In genomic region chr11:115197031-115197430, GRCh38 we compare ENCODE assay signal across 18 cellular contexts.
DNase-seq lines count a peak whose midpoint lies in the region; ATAC-seq and TF ChIP-seq lines count a peak whose summit lies in the region.
"Had no signal": no experiment of that assay in that cellular context is flagged by ENCODE, and none has a peak within 500 bp of the region (broad histone marks: within the 10 kb centered on the region; RNA-seq: fewer than 3 reads in every experiment).

No MANE protein-coding gene starts in this region.

- TF ChIP-seq CTCF in chondrocyte (IDR thresholded peaks at IDR 0.05) = no peak
- no peak for TF ChIP-seq CTCF in mesothelial cell of epicardium (IDR thresholded peaks at IDR 0.05; ENCODE audit: unreplicated experiment)
- TF ChIP-seq CTCF in thyroid gland (IDR thresholded peaks at IDR 0.05) = no peak

- TF ChIP-seq POLR2A in thyroid gland (IDR thresholded peaks at IDR 0.05) = no peak

- H3K4me3 Mint-ChIP-seq in chondrocyte (ENCODE audit: unreplicated experiment) (no peak overlapping the region), mesothelial cell of epicardium (no peak overlapping the region)
- no peak overlapping the region for H3K4me3 Mint-ChIP-seq in activated CD4-positive, alpha-beta T cell treated with anti-CD3 and anti-CD28 coated beads, Interleukin-2, amount 10 ng/mL, durations not matched to agents 7 days and 5 days

- CTCF ChIA-PET in activated CD4-positive, alpha-beta T cell treated with anti-CD3 and anti-CD28 coated beads, Interleukin-2, amount 10 ng/mL, durations not matched to agents 7 days and 5 days (lab: Charles Lee) = no interaction called here

- H3K27ac ChIP-seq in thyroid gland = peak overlapping the region; percentile 42 to 90 (median 87)
- H3K27ac ChIP-seq: PC-9, SJSA1 had no signal

- H3K27ac Mint-ChIP-seq in chondrocyte (ENCODE audit: unreplicated experiment) (peak overlapping the region; percentile 88), mesothelial cell of epicardium (peak overlapping the region; percentile 88)
- H3K27ac Mint-ChIP-seq in activated CD4-positive, alpha-beta T cell treated with anti-CD3 and anti-CD28 coated beads, Interleukin-2, amount 10 ng/mL, durations not matched to agents 7 days and 5 days = no peak overlapping the region

- intact Hi-C loops in thyroid gland (cut with DNase I) = no loop called here

- H3K27me3 Mint-ChIP-seq in chondrocyte (ENCODE audit: low read depth) = no peaks in the 10 kb centered on the region
- H3K27me3 Mint-ChIP-seq in mesothelial cell of epicardium (ENCODE audit: low read depth) = no peaks in the 10 kb centered on the region
- H3K27me3 Mint-ChIP-seq in activated CD4-positive, alpha-beta T cell treated with anti-CD3 and anti-CD28 coated beads, Interleukin-2, amount 10 ng/mL, durations not matched to agents 7 days and 5 days = peaks cover 6% of the 10 kb centered on the region

- POLR2A ChIA-PET in activated CD4-positive, alpha-beta T cell treated with anti-CD3 and anti-CD28 coated beads, Interleukin-2, amount 10 ng/mL, durations not matched to agents 7 days and 5 days (lab: Charles Lee) = no interaction called here

- no peaks in the 10 kb centered on the region for H3K27me3 ChIP-seq in thyroid gland
- H3K27me3 ChIP-seq: SJSA1 had no signal

- H3K4me1 ChIP-seq in thyroid gland = peaks cover 15 to 45% of the 10 kb centered on the region in 2 donors

- peaks cover 62% of the 10 kb centered on the region for H3K4me1 Mint-ChIP-seq in chondrocyte (ENCODE audit: low read depth)
- peaks cover 61% of the 10 kb centered on the region for H3K4me1 Mint-ChIP-seq in mesothelial cell of epicardium
- H3K4me1 Mint-ChIP-seq in activated CD4-positive, alpha-beta T cell treated with anti-CD3 and anti-CD28 coated beads, Interleukin-2, amount 10 ng/mL, durations not matched to agents 7 days and 5 days = no peaks in the 10 kb centered on the region

- H3K36me3 ChIP-seq in thyroid gland = no peaks in the 10 kb centered on the region
- H3K36me3 ChIP-seq: SJSA1 had no signal

- no peaks in the 10 kb centered on the region for H3K9me3 ChIP-seq in thyroid gland
- H3K9me3 ChIP-seq: SJSA1 had no signal

- no peak overlapping the region for H3K4me3 ChIP-seq in thyroid gland (replicated peaks in 1 of 3)
- H3K4me3 ChIP-seq: PC-9, SJSA1 had no signal

- WGBS in thyroid gland, 2 donors = 56 to 63% methylated on average over 3 of the region's 3 CpGs

- H3K9me3 Mint-ChIP-seq in chondrocyte (ENCODE audit: low read depth) = no peaks in the 10 kb centered on the region
- no peaks in the 10 kb centered on the region for H3K9me3 Mint-ChIP-seq in mesothelial cell of epicardium
- no peaks in the 10 kb centered on the region for H3K9me3 Mint-ChIP-seq in activated CD4-positive, alpha-beta T cell treated with anti-CD3 and anti-CD28 coated beads, Interleukin-2, amount 10 ng/mL, durations not matched to agents 7 days and 5 days

- H3K36me3 Mint-ChIP-seq in chondrocyte (ENCODE audit: low read depth) (no peaks in the 10 kb centered on the region), mesothelial cell of epicardium (no peaks in the 10 kb centered on the region)
- no peaks in the 10 kb centered on the region for H3K36me3 Mint-ChIP-seq in activated CD4-positive, alpha-beta T cell treated with anti-CD3 and anti-CD28 coated beads, Interleukin-2, amount 10 ng/mL, durations not matched to agents 7 days and 5 days (ENCODE audit: low read depth)

- peak; percentile 14 for DNase-seq in NCI-H226
- DNase-seq in chondrocyte (ENCODE audit: low spot score) = no peak
- DNase-seq in mesothelial cell of epicardium (ENCODE audit: low spot score in 2 of 2, unreplicated experiment in 2 of 2) = no peak
- DNase-seq in thyroid gland = no peak
- DNase-seq in activated CD4-positive, alpha-beta T cell treated with anti-CD3 and anti-CD28 coated beads, Interleukin-2, amount 10 ng/mL, durations not matched to agents 7 days and 5 days = no peak
- DNase-seq: Calu3, DND-41, KBM-7, MM.1S, NCI-H2029, NCI-H446 treated with DMSO at 0.1 percent for 48 hours, PC-9, Right ventricle myocardium superior, RPMI8226 had no signal

- ATAC-seq in HG03196 (IDR thresholded peaks at IDR 0.05; ENCODE audit: unreplicated experiment) (no peak), HG02763 (IDR thresholded peaks at IDR 0.05; ENCODE audit: unreplicated experiment) (no peak)
- ATAC-seq: HCT116 had no signal
